Comparison of ENCODE assay signal across 17 cellular contexts in the genomic region with DNA sequence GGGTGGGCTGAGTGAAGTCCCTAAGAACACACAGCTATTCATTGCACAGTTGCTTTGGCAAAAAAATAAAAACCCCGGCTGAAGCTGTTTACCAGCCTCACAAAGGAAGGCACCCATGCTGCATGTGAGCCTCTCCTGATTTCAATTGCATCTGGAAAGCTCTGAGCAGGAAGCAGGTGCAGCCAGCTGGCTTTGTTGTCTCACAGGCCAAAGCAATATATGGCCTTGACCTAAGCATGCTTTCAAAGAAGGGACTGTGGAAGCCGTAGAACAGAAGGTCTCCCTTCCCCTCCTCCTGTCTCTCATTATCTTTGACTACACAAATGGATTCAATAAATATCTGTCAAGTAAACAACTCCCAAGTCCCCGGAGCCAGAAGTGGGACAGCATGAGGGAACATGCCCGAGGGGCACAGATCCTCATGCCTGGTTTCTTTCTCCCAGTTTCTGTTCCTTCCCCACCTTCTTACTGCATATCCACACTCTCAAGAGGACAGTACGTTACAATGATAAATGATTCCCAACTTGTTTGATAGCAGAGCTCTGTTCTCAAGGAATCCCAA. TPM values are rescaled to one million over a fixed set of nuclear protein-coding genes. Genes with fewer than 3 reads are reported as not detected.
DNase-seq lines count a peak whose midpoint lies in the region; ATAC-seq and TF ChIP-seq lines count a peak whose summit lies in the region.
"Had no signal": no experiment of that assay in that cellular context is flagged by ENCODE, and none has a peak within 500 bp of the region (broad histone marks: within the 10 kb centered on the region; RNA-seq: fewer than 3 reads in every experiment).

No MANE protein-coding gene starts in this region.

- peaks cover 0 to 18% (median 8%) of the 10 kb centered on the region in 10 experiments; a peak in 9 of 20 replicates for H3K4me1 ChIP-seq in BLaER1 treated with 17β-estradiol and CSF1 and Interleukin-3, amounts not matched to agents 10 nM and 100 nM
- no peaks in the 10 kb centered on the region for H3K4me1 ChIP-seq in endodermal cell (ENCODE audit: control insufficient read depth, insufficient read depth, low read length)
- H3K4me1 ChIP-seq: SJSA1 had no signal

- peaks cover 0 to 11% (median 0%) of the 10 kb centered on the region in 11 experiments; a peak in 1 of 22 replicates for H3K9me3 ChIP-seq in BLaER1 treated with 17β-estradiol and CSF1 and Interleukin-3, amounts not matched to agents 10 nM and 100 nM (replicated peaks in 1 of 11)
- H3K9me3 ChIP-seq in endodermal cell (ENCODE audit: control insufficient read depth, low read length): no peaks in the 10 kb centered on the region

- no peak overlapping the region for H3K4me3 ChIP-seq in BLaER1 treated with 17β-estradiol and CSF1 and Interleukin-3, amounts not matched to agents 10 nM and 100 nM
- no peak overlapping the region for H3K4me3 ChIP-seq in endodermal cell (ENCODE audit: low read length)
- H3K4me3 ChIP-seq: GM23248, SJSA1 had no signal

- H3K9me3 Mint-ChIP-seq in endodermal cell: no peaks in the 10 kb centered on the region
- H3K9me3 Mint-ChIP-seq: activated T-helper 2 cell treated with anti-CD3 and anti-CD28 coated beads, Interferon-gamma antibody, Interleukin-2, Interleukin-4, amounts not matched to agents 10 μg/mL and 5 μg/mL and 100 μg/mL, durations not matched to agents 14 hours and 24 hours and 36 hours had no signal

- ATAC-seq in HG02588 (IDR thresholded peaks at IDR 0.05; ENCODE audit: unreplicated experiment) (no peak), HG03439 (IDR thresholded peaks at IDR 0.05; ENCODE audit: unreplicated experiment) (no peak)
- ATAC-seq: stimulated activated effector memory CD8-positive, alpha-beta T cell treated with anti-CD3 and anti-CD28 coated beads, Interleukin-12 subunit alpha, Interleukin-12 subunit beta, amount 100 ng/mL, for 72 hours had no signal

- H3K4me1 Mint-ChIP-seq in endodermal cell: no peaks in the 10 kb centered on the region
- H3K4me1 Mint-ChIP-seq: immature natural killer cell; stimulated activated effector memory CD8-positive, alpha-beta T cell treated with anti-CD3 and anti-CD28 coated beads, Interleukin-12 subunit alpha, Interleukin-12 subunit beta, amount 100 ng/mL, for 72 hours had no signal

- no peaks in the 10 kb centered on the region for H4K20me1 ChIP-seq in BLaER1 treated with 17β-estradiol and CSF1 and Interleukin-3, amounts not matched to agents 10 nM and 100 nM

- H3K36me3 ChIP-seq in BLaER1 treated with 17β-estradiol and CSF1 and Interleukin-3, amounts not matched to agents 10 nM and 100 nM: no peaks in the 10 kb centered on the region
- H3K36me3 ChIP-seq in endodermal cell (ENCODE audit: control insufficient read depth, insufficient read depth, low read length): no peaks in the 10 kb centered on the region
- H3K36me3 ChIP-seq: SJSA1 had no signal

- peak overlapping the region in 7 of 11 experiments; percentile 6 to 49 (median 22); a peak in 6 of 22 replicates for H3K4me2 ChIP-seq in BLaER1 treated with 17β-estradiol and CSF1 and Interleukin-3, amounts not matched to agents 10 nM and 100 nM

- TF ChIP-seq CTCF in endodermal cell (conservative IDR thresholded peaks at IDR 0.05): no peak

- no peak overlapping the region for H3K4me3 Mint-ChIP-seq in endodermal cell
- H3K4me3 Mint-ChIP-seq: immature natural killer cell; stimulated activated effector memory CD8-positive, alpha-beta T cell treated with anti-CD3 and anti-CD28 coated beads, Interleukin-12 subunit alpha, Interleukin-12 subunit beta, amount 100 ng/mL, for 72 hours had no signal

- no peak overlapping the region for H3K27ac Mint-ChIP-seq in endodermal cell
- H3K27ac Mint-ChIP-seq: activated T-helper 2 cell treated with anti-CD3 and anti-CD28 coated beads, Interferon-gamma antibody, Interleukin-2, Interleukin-4, amounts not matched to agents 10 μg/mL and 5 μg/mL and 100 μg/mL, durations not matched to agents 14 hours and 24 hours and 36 hours; immature natural killer cell; stimulated activated effector memory CD8-positive, alpha-beta T cell treated with anti-CD3 and anti-CD28 coated beads, Interleukin-12 subunit alpha, Interleukin-12 subunit beta, amount 100 ng/mL, for 72 hours had no signal

- 83 to 84% methylated on average over 4 to 5 of the region's 5 CpGs for WGBS in endodermal cell (ENCODE audit: insufficient coverage in 1 of 2, insufficient read length in 1 of 2), 2 experiments

- no peaks in the 10 kb centered on the region for H3K36me3 Mint-ChIP-seq in endodermal cell (ENCODE audit: low read depth)
- H3K36me3 Mint-ChIP-seq: immature natural killer cell; stimulated activated effector memory CD8-positive, alpha-beta T cell treated with anti-CD3 and anti-CD28 coated beads, Interleukin-12 subunit alpha, Interleukin-12 subunit beta, amount 100 ng/mL, for 72 hours had no signal

- H3K9ac ChIP-seq in BLaER1 treated with 17β-estradiol and CSF1 and Interleukin-3, amounts not matched to agents 10 nM and 100 nM: no peak overlapping the region
- no peak overlapping the region for H3K9ac ChIP-seq in endodermal cell (ENCODE audit: extremely low read depth, low read length, poor library complexity, severe bottlenecking)
- H3K9ac ChIP-seq: GM23248 had no signal

- no peaks in the 10 kb centered on the region for H3K27me3 Mint-ChIP-seq in endodermal cell (ENCODE audit: insufficient read depth)

- H3K27ac ChIP-seq in BLaER1 treated with 17β-estradiol and CSF1 and Interleukin-3, amounts not matched to agents 10 nM and 100 nM: no peak overlapping the region
- peak overlapping the region; percentile 30 for H3K27ac ChIP-seq in endodermal cell (ENCODE audit: low read depth, low read length)
- H3K27ac ChIP-seq: GM23248, SJSA1 had no signal

- DNase-seq in NCI-H1105 treated with DMSO at 0.1 percent for 48 hours (lab: John Stamatoyannopoulos, UW) (peak; percentile 89), NCI-H2196 treated with DMSO at 0.1 percent for 48 hours (lab: John Stamatoyannopoulos, UW; ENCODE audit: unreplicated experiment) (peak; percentile 77), endodermal cell (peak; percentile 28), Kasumi-1 (lab: John Stamatoyannopoulos, UW) (no peak)
- no peak for DNase-seq in activated CD4-positive, alpha-beta T cell treated with anti-CD3 and anti-CD28 coated beads, Interleukin-2, amount 50 U/mL, for 1 hour
- DNase-seq: GM23248, immature natural killer cell, mesendoderm, trophoblast cell had no signal

- no peaks in the 10 kb centered on the region for H3K27me3 ChIP-seq in BLaER1 treated with 17β-estradiol and CSF1 and Interleukin-3, amounts not matched to agents 10 nM and 100 nM
- H3K27me3 ChIP-seq in endodermal cell (ENCODE audit: control insufficient read depth, insufficient read depth, low read length, poor library complexity, severe bottlenecking): no peaks in the 10 kb centered on the region
- H3K27me3 ChIP-seq: SJSA1 had no signal

RNA-seq across cellular contexts. Expression of gene PCSK2, which starts 57.2 kb away (rescaled TPM):
- total RNA-seq in endodermal cell: 1 to 10 TPM; 3.0 to 4.8 TPM
- polyA plus RNA-seq in endodermal cell (2013, experiment 1 of 2): 2.6 TPM
- 1.5 TPM for polyA plus RNA-seq in endodermal cell (2013, experiment 2 of 2)
- total RNA-seq: activated T-helper 2 cell treated with anti-CD3 and anti-CD28 coated beads, Interferon-gamma antibody, Interleukin-2, Interleukin-4, amounts not matched to agents 10 μg/mL and 5 μg/mL and 100 μg/mL, durations not matched to agents 14 hours and 24 hours and 36 hours; endothelial cell of umbilical vein; glomerular endothelial cell; GM23248; SJSA1 had no signal
- polyA plus RNA-seq: endothelial cell of umbilical vein, GM23248, immature natural killer cell had no signal

Comparison
In these comparisons a context has a peak if more than half of its experiments do, and no peak if none do; other contexts are left out.
1. DNase-seq: peak in NCI-H1105 treated with DMSO at 0.1 percent for 48 hours (single experiment), NCI-H2196 treated with DMSO at 0.1 percent for 48 hours (single experiment) and endodermal cell (single experiment); none in Kasumi-1 (0 of 2) and activated CD4-positive, alpha-beta T cell treated with anti-CD3 and anti-CD28 coated beads, Interleukin-2, amount 50 U/mL, for 1 hour (single experiment).